ENCODE assay signal across 17 cellular contexts in the genomic region with DNA sequence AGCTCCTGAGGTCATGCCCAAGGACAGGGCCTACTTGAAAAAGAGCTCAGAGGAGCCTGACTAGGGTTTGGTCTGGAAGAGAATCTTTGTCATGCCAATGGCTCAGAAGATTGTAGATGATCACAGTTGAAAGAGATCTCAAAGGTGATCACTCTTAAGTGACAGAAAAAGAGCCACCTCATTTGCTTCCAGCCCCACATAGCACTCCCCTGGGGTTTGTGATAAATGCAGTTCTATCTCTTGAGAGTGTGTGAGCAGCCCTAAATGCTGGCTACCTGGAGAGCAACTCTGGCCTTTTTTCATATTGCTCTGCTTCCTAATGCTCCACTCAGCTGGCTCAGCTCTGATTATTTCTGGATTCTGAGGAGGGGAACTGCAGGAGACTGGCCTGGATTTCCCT. TPM values are rescaled to one million over a fixed set of nuclear protein-coding genes. Genes with fewer than 3 reads are reported as not detected.
DNase-seq lines count a peak whose midpoint lies in the region; ATAC-seq and TF ChIP-seq lines count a peak whose summit lies in the region.
"Had no signal": no experiment of that assay in that cellular context is flagged by ENCODE, and none has a peak within 500 bp of the region (broad histone marks: within the 10 kb centered on the region; RNA-seq: fewer than 3 reads in every experiment).

No MANE protein-coding gene starts in this region.

- H3K9me3 Mint-ChIP-seq in H9: no peaks in the 10 kb centered on the region
- H3K9me3 Mint-ChIP-seq: CD8-positive, alpha-beta T cell; T-helper 2 cell treated with Interferon-gamma antibody and Interleukin-4, amounts not matched to agents 5 μg/mL and 100 μg/mL, for 36 hours had no signal

- H3K79me1 ChIP-seq in H9 (ENCODE audit: insufficient read depth, low read depth, low read length, poor library complexity, severe bottlenecking): no peaks in the 10 kb centered on the region
- no peaks in the 10 kb centered on the region for H3K79me1 ChIP-seq in mesendoderm (ENCODE audit: low read length)

- H2AFZ ChIP-seq in H9 (ENCODE audit: low read length) (no peak overlapping the region), OCI-LY7 (ENCODE audit: low read length) (no peak overlapping the region), PC-3 (ENCODE audit: low read length) (no peak overlapping the region)

- H3K27ac ChIP-seq in H9 (ENCODE audit: insufficient read length, low read depth, low read length) (no peak overlapping the region), OCI-LY7 (ENCODE audit: low read depth, low read length, poor library complexity, severe bottlenecking) (no peak overlapping the region), mesendoderm (ENCODE audit: low read depth, low read length) (no peak overlapping the region), vagina (no peak overlapping the region), PC-3 (ENCODE audit: low read length) (no peak overlapping the region)
- H3K27ac ChIP-seq: SJSA1 had no signal

- H3K27me3 ChIP-seq in H9 (ENCODE audit: insufficient read depth, low read length) (no peaks in the 10 kb centered on the region), mesendoderm (ENCODE audit: insufficient read depth, low read length, poor library complexity) (no peaks in the 10 kb centered on the region), vagina (no peaks in the 10 kb centered on the region), PC-3 (ENCODE audit: low read length) (peaks cover 19% of the 10 kb centered on the region)
- H3K27me3 ChIP-seq: SJSA1 had no signal

- H3K9me2 ChIP-seq in OCI-LY7 (ENCODE audit: insufficient read depth, low read length) (no peaks in the 10 kb centered on the region), PC-3 (replicated peaks; ENCODE audit: low read length) (no peaks in the 10 kb centered on the region)

- ATAC-seq in GM19324 (IDR thresholded peaks at IDR 0.05; ENCODE audit: low FRiP score, unreplicated experiment): peak; percentile 55
- ATAC-seq in PC-3: no peak
- ATAC-seq: CD8-positive, alpha-beta T cell; HCT116 had no signal

- no peak overlapping the region for H4K91ac ChIP-seq in H9 (ENCODE audit: insufficient read length, low read depth, low read length)

- H2BK120ac ChIP-seq in H9 (ENCODE audit: low read depth, low read length, poor library complexity, severe bottlenecking) (no peak overlapping the region), mesendoderm (ENCODE audit: low read depth, low read length) (no peak overlapping the region)

- no peak overlapping the region for H3K4me2 ChIP-seq in H9 (ENCODE audit: insufficient read depth, insufficient read length, low read length)
- no peak overlapping the region for H3K4me2 ChIP-seq in OCI-LY7 (ENCODE audit: low read length)
- H3K4me2 ChIP-seq in mesendoderm (ENCODE audit: low read length): no peak overlapping the region
- no peak overlapping the region for H3K4me2 ChIP-seq in PC-3 (ENCODE audit: low read length)

- H3K9me3 ChIP-seq in H9 (ENCODE audit: control insufficient read depth, low read depth, low read length) (no peaks in the 10 kb centered on the region), OCI-LY7 (ENCODE audit: low read length) (no peaks in the 10 kb centered on the region), vagina (no peaks in the 10 kb centered on the region), PC-3 (ENCODE audit: low read length) (no peaks in the 10 kb centered on the region)
- H3K9me3 ChIP-seq: MG63, SJSA1 had no signal

- TF ChIP-seq CTCF in H9 (conservative IDR thresholded peaks at IDR 0.05) (no peak), OCI-LY7 (conservative IDR thresholded peaks at IDR 0.05; ENCODE audit: low read length) (no peak), vagina (IDR thresholded peaks at IDR 0.05) (no peak), PC-3 (conservative IDR thresholded peaks at IDR 0.05; ENCODE audit: low read depth, low read length) (no peak)

- H2BK12ac ChIP-seq in H9 (ENCODE audit: insufficient read length, low read depth, low read length): no peak overlapping the region

- H2BK20ac ChIP-seq in H9 (ENCODE audit: low read depth, low read length, poor library complexity, severe bottlenecking): peak overlapping the region; percentile 83

- H3K18ac ChIP-seq in H9 (ENCODE audit: insufficient read length, low read depth, low read length): no peak overlapping the region
- no peak overlapping the region for H3K18ac ChIP-seq in mesendoderm (ENCODE audit: low read length)

- no peaks in the 10 kb centered on the region for H4K20me1 ChIP-seq in H9 (ENCODE audit: control insufficient read depth, insufficient read depth, insufficient read length)
- no peaks in the 10 kb centered on the region for H4K20me1 ChIP-seq in OCI-LY7 (ENCODE audit: insufficient read depth, low read length)
- no peaks in the 10 kb centered on the region for H4K20me1 ChIP-seq in PC-3 (ENCODE audit: low read length)

- intact Hi-C loops in OCI-LY7 (cut with micrococcal nuclease; ENCODE audit: unreplicated experiment) (no loop called here), vagina (cut with DNase I) (no loop called here), PC-3 (cut with micrococcal nuclease) (no loop called here)

- H3K4ac ChIP-seq in H9 (ENCODE audit: low read depth, low read length) (no peak overlapping the region), mesendoderm (ENCODE audit: low read depth, low read length) (no peak overlapping the region)

- H3K27me3 Mint-ChIP-seq in H9 (ENCODE audit: low read depth): no peaks in the 10 kb centered on the region

- H3K4me3 Mint-ChIP-seq in H9: no peak overlapping the region
- H3K4me3 Mint-ChIP-seq: CD8-positive, alpha-beta T cell; T-helper 2 cell treated with Interferon-gamma antibody and Interleukin-4, amounts not matched to agents 5 μg/mL and 100 μg/mL, for 36 hours had no signal

- H3K23ac ChIP-seq in H9 (ENCODE audit: insufficient read length, low read depth, low read length) (no peak overlapping the region), mesendoderm (ENCODE audit: low read length) (no peak overlapping the region)

- no peaks in the 10 kb centered on the region for H3K23me2 ChIP-seq in H9 (ENCODE audit: insufficient read length, low read depth, low read length, poor library complexity, severe bottlenecking)

- H3K56ac ChIP-seq in H9 (ENCODE audit: insufficient read length, low read depth, low read length) (no peak overlapping the region), mesendoderm (ENCODE audit: low read length) (no peak overlapping the region)

- no peaks in the 10 kb centered on the region for H3K36me3 Mint-ChIP-seq in H9 (ENCODE audit: insufficient read depth in 1 of 3, low read depth in 3 of 3)
- H3K36me3 Mint-ChIP-seq: CD8-positive, alpha-beta T cell had no signal

- no peak overlapping the region for H2AK5ac ChIP-seq in H9 (ENCODE audit: insufficient read length, low read length)
- no peak overlapping the region for H2AK5ac ChIP-seq in mesendoderm (ENCODE audit: low read length)

- H3K9ac ChIP-seq in H9 (ENCODE audit: extremely low read depth, insufficient read length, low read length): no peak overlapping the region
- H3K9ac ChIP-seq in mesendoderm (ENCODE audit: low read length): no peak overlapping the region
- H3K9ac ChIP-seq in PC-3 (ENCODE audit: low read length): no peak overlapping the region

- H3K14ac ChIP-seq in H9 (ENCODE audit: insufficient read depth, low read length): no peak overlapping the region

- no peak for TF ChIP-seq POLR2A in vagina (IDR thresholded peaks at IDR 0.05)

- H2BK5ac ChIP-seq in H9 (ENCODE audit: insufficient read length, low read length) (no peak overlapping the region), mesendoderm (ENCODE audit: low read length) (no peak overlapping the region)

- no peak overlapping the region for H3T11ph ChIP-seq in H9 (ENCODE audit: low read length)

- CTCF ChIA-PET in OCI-LY7 (lab: Charles Lee; ENCODE audit: unreplicated experiment) (no interaction called here), PC-3 (lab: Charles Lee) (no interaction called here)

- H3K36me3 ChIP-seq in OCI-LY7 (ENCODE audit: insufficient read depth, low read length) (no peaks in the 10 kb centered on the region), mesendoderm (ENCODE audit: control insufficient read depth, insufficient read depth, low read length) (no peaks in the 10 kb centered on the region), vagina (no peaks in the 10 kb centered on the region), PC-3 (ENCODE audit: low read depth, low read length) (no peaks in the 10 kb centered on the region)
- H3K36me3 ChIP-seq: MG63, SJSA1 had no signal

- H3K27ac Mint-ChIP-seq in H9: peak overlapping the region in 2 of 3 experiments; percentile 46 to 66; a peak in 4 of 7 replicates
- H3K27ac Mint-ChIP-seq: CD8-positive, alpha-beta T cell; T-helper 2 cell treated with Interferon-gamma antibody and Interleukin-4, amounts not matched to agents 5 μg/mL and 100 μg/mL, for 36 hours had no signal

- peaks cover 19 to 20% of the 10 kb centered on the region in 2 experiments for H3K4me1 Mint-ChIP-seq in H9

- H3F3A ChIP-seq in PC-3 (ENCODE audit: low read length, unreplicated experiment): no peaks in the 10 kb centered on the region

- BruUV-seq in OCI-LY7 (replicated peaks; lab: Mats Ljungman, UMichigan) (no TSS peak), PC-3 (replicated peaks; lab: Mats Ljungman, UMichigan) (no TSS peak)

- POLR2A ChIA-PET in OCI-LY7 (lab: Charles Lee): interaction anchor here (1.1 to 1.5 kb wide), 2 partner anchors 12 to 166 kb away, joined by 3 to 5 read pairs; no protein-coding TSS in a partner anchor
- POLR2A ChIA-PET in PC-3 (lab: Charles Lee; ENCODE audit: unreplicated experiment): no interaction called here

- DNase-seq in H9 (no peak), OCI-LY7 (ENCODE audit: low spot score) (peak; percentile 10), mesendoderm (peak; percentile 11), kidney tubule cell (ENCODE audit: low spot score) (no peak), vagina (ENCODE audit: extremely low spot score in 2 of 2) (no peak), PC-3 (no peak)
- DNase-seq: CD8-positive, alpha-beta T cell; MG63; NCI-H1092; NCI-H146; NCI-H526 treated with DMSO at 0.1 percent for 48 hours; NK-92 treated with Interleukin-12 subunit alpha and Interleukin-12 subunit beta, amount 100 ng/mL, for 24 hours; SW 1271 had no signal

- H4K8ac ChIP-seq in H9 (replicated peaks; ENCODE audit: insufficient read length, low read depth, low read length) (no peak overlapping the region), mesendoderm (ENCODE audit: low read depth, low read length) (no peak overlapping the region)

- no peak overlapping the region for H3K4me3 ChIP-seq in OCI-LY7 (ENCODE audit: low read depth, low read length, poor library complexity, severe bottlenecking)
- no peak overlapping the region for H3K4me3 ChIP-seq in mesendoderm (ENCODE audit: low read length)
- H3K4me3 ChIP-seq in vagina: no peak overlapping the region
- H3K4me3 ChIP-seq in PC-3 (ENCODE audit: low read length): no peak overlapping the region
- H3K4me3 ChIP-seq: MG63, SJSA1 had no signal

- H4K5ac ChIP-seq in H9 (ENCODE audit: insufficient read length, low read depth, low read length) (no peak overlapping the region), mesendoderm (ENCODE audit: low read length) (no peak overlapping the region)

- peaks cover 4% of the 10 kb centered on the region; the same call in 1 of the 2 replicates for H3K4me1 ChIP-seq in H9 (ENCODE audit: insufficient read depth, low read length)
- no peaks in the 10 kb centered on the region for H3K4me1 ChIP-seq in OCI-LY7 (ENCODE audit: insufficient read depth, low read length, poor library complexity, severe bottlenecking)
- H3K4me1 ChIP-seq in mesendoderm (ENCODE audit: control insufficient read depth, low read depth, low read length): no peaks in the 10 kb centered on the region
- H3K4me1 ChIP-seq in vagina: no peaks in the 10 kb centered on the region
- H3K4me1 ChIP-seq in PC-3 (ENCODE audit: insufficient read depth, low read length): no peaks in the 10 kb centered on the region
- H3K4me1 ChIP-seq: SJSA1 had no signal

- H2BK15ac ChIP-seq in H9 (ENCODE audit: low read depth, low read length): no peak overlapping the region
- no peak overlapping the region for H2BK15ac ChIP-seq in mesendoderm (replicated peaks; ENCODE audit: low read depth)

- no peaks in the 10 kb centered on the region for H3K79me2 ChIP-seq in H9 (ENCODE audit: insufficient read depth, low read length)
- H3K79me2 ChIP-seq in OCI-LY7 (ENCODE audit: insufficient read depth, low read depth, low read length): no peaks in the 10 kb centered on the region
- no peaks in the 10 kb centered on the region for H3K79me2 ChIP-seq in mesendoderm (ENCODE audit: control insufficient read depth, insufficient read depth, low read length)
- no peaks in the 10 kb centered on the region for H3K79me2 ChIP-seq in PC-3 (ENCODE audit: low read length)

RNA-seq across cellular contexts. Expression of a gene that starts 39.3 kb away (rescaled TPM):
- total RNA-seq in H9 (2021): 0.26 and 0.42 TPM in 2 replicates
- 1.2 and 2.1 TPM in 2 replicates for total RNA-seq in OCI-LY7 (2014; rRNA removed; shearing (Covaris generic))
- total RNA-seq in OCI-LY7 (2022): 5.8 and 6.3 TPM in 2 replicates
- 0.08 TPM for polyA plus RNA-seq in mesendoderm (2013, experiment 1 of 2)
- 0.07 TPM for polyA plus RNA-seq in mesendoderm (2013, experiment 2 of 2)
- total RNA-seq in vagina: 0.25 TPM
- total RNA-seq in PC-3 (2014; rRNA removed): not detected in 2 replicates

Comparison
In these comparisons a context has a peak if more than half of its experiments do, and no peak if none do; other contexts are left out.
1. DNase-seq: peak in OCI-LY7 (single experiment) and mesendoderm (single experiment); none in H9 (single experiment), kidney tubule cell (single experiment), vagina (0 of 2) and PC-3 (single experiment).